Comparison of ENCODE assay signal across 18 cellular contexts in genomic region chr1:54112969-54113368, GRCh38. TPM values are rescaled to one million over a fixed set of nuclear protein-coding genes. Genes with fewer than 3 reads are reported as not detected.
DNase-seq lines count a peak whose midpoint lies in the region; ATAC-seq, FAIRE-seq and TF ChIP-seq lines count a peak whose summit lies in the region.
"Had no signal": no experiment of that assay in that cellular context is flagged by ENCODE, and none has a peak within 500 bp of the region (broad histone marks: within the 10 kb centered on the region; RNA-seq: fewer than 3 reads in every experiment).

No MANE protein-coding gene starts in this region.

- WGBS in right lobe of liver (ENCODE audit: insufficient coverage, low coverage, low lambda C conversion rate, missing lambda C conversion rate) = 52% methylated on average over 5 of the region's 5 CpGs
- 71% methylated on average over 5 of the region's 5 CpGs for WGBS in HepG2 (ENCODE audit: low lambda C conversion rate)
- WGBS in spleen, 5 donors = 54 to 72% (median 68%) methylated on average over 5 of the region's 5 CpGs

- H3K9ac ChIP-seq in HepG2 (ENCODE audit: insufficient read depth, low read depth, low read length) = no peak overlapping the region

- no peak for FAIRE-seq in HepG2 (lab: Jason Lieb, UNC)
- FAIRE-seq: A204.1, GM12891, HTR-8/SVneo had no signal

- POLR2A ChIA-PET in HepG2 (lab: Yijun Ruan, JAX) = no interaction called here

- H3K9me3 ChIP-seq in right lobe of liver = no peaks in the 10 kb centered on the region
- H3K9me3 ChIP-seq in HepG2 (ENCODE audit: low read length) = no peaks in the 10 kb centered on the region
- H3K9me3 ChIP-seq in mucosa of descending colon = no peaks in the 10 kb centered on the region
- no peaks in the 10 kb centered on the region for H3K9me3 ChIP-seq in spleen
- H3K9me3 ChIP-seq: HAP-1 had no signal

- no peak for TF ChIP-seq CTCF in right lobe of liver (IDR thresholded peaks at IDR 0.05)
- no peak for TF ChIP-seq CTCF in HepG2 (CRISPR knock-in tag; IDR thresholded peaks at IDR 0.05)
- no peak for TF ChIP-seq CTCF in mucosa of descending colon (IDR thresholded peaks at IDR 0.05)
- TF ChIP-seq CTCF in spleen (IDR thresholded peaks at IDR 0.05 in 8 of 11, conservative IDR thresholded peaks at IDR 0.05 in 3 of 11) = no peak

- DNase-seq in right lobe of liver (no peak), HepG2 (ENCODE audit: low spot score) (no peak), islet precursor cell (peak; percentile 48), mucosa of descending colon (no peak), spleen (no peak), RPMI8226 (no peak), NCI-H1092 (lab: John Stamatoyannopoulos, UW) (no peak)
- DNase-seq: CD4-positive, alpha-beta memory T cell; DMS79 had no signal

- no peak overlapping the region for H3K27ac ChIP-seq in right lobe of liver
- H3K27ac ChIP-seq in HepG2 (ENCODE audit: extremely low read length, insufficient read depth, low read length) = no peak overlapping the region
- peak overlapping the region in 7 of 8 donors; percentile 16 to 72 (median 53) for H3K27ac ChIP-seq in spleen
- H3K27ac ChIP-seq: C4-2B had no signal

- H3K4me1 ChIP-seq in right lobe of liver = no peaks in the 10 kb centered on the region
- peaks cover 18% of the 10 kb centered on the region; the same call in 1 of the 2 replicates for H3K4me1 ChIP-seq in HepG2 (ENCODE audit: insufficient read depth, low read length)
- no peaks in the 10 kb centered on the region for H3K4me1 ChIP-seq in mucosa of descending colon (ENCODE audit: low read depth)
- peaks cover 0 to 20% (median 12%) of the 10 kb centered on the region in 6 donors for H3K4me1 ChIP-seq in spleen
- H3K4me1 ChIP-seq: HAP-1 had no signal

- in situ Hi-C loops in HepG2 (cut with HindIII; ENCODE audit: extremely low pct_ligation_motif_present, low pct_unique_long_range_greater_than_20kb) = no loop called here

- no peak for TF ChIP-seq RAD21 in HepG2 (CRISPR knock-in tag; IDR thresholded peaks at IDR 0.05)

- TF ChIP-seq EP300 in HepG2 (IDR thresholded peaks at IDR 0.05; ENCODE audit: low read depth in 2 of 2, low read length in 2 of 2) = no peak
- TF ChIP-seq EP300 in HepG2 (CRISPR knock-in tag; IDR thresholded peaks at IDR 0.05; ENCODE audit: borderline replicate concordance) = no peak

- H3K4me3 ChIP-seq in right lobe of liver (no peak overlapping the region), HepG2 (replicated peaks in 1 of 3; ENCODE audit: insufficient read depth in 1 of 3, low read depth in 2 of 3, low read length in 3 of 3) (no peak overlapping the region), mucosa of descending colon (no peak overlapping the region), spleen (no peak overlapping the region)
- H3K4me3 ChIP-seq: GM23338, HAP-1 had no signal

- no peaks in the 10 kb centered on the region for H4K20me1 ChIP-seq in HepG2 (ENCODE audit: insufficient read depth, low read length)

- H3K27me3 ChIP-seq in right lobe of liver = no peaks in the 10 kb centered on the region
- no peaks in the 10 kb centered on the region; a peak in 1 of 5 replicates for H3K27me3 ChIP-seq in HepG2 (ENCODE audit: control insufficient read depth in 1 of 2, insufficient read depth in 2 of 2, low read length in 2 of 2)
- no peaks in the 10 kb centered on the region for H3K27me3 ChIP-seq in spleen (replicated peaks in 1 of 7)

- H2AFZ ChIP-seq in HepG2 (ENCODE audit: low read length) = no peak overlapping the region
- H2AFZ ChIP-seq: GM23338 had no signal

- TF ChIP-seq POLR2A in right lobe of liver (IDR thresholded peaks at IDR 0.05) = no peak
- no peak for TF ChIP-seq POLR2A in HepG2 (IDR thresholded peaks at IDR 0.05; ENCODE audit: insufficient read depth in 1 of 2, low read depth in 2 of 2, low read length in 2 of 2)
- no peak for TF ChIP-seq POLR2A in spleen (IDR thresholded peaks at IDR 0.05)
- no peak for TF ChIP-seq POLR2A in GM18505 (IDR thresholded peaks at IDR 0.05; ENCODE audit: borderline replicate concordance, extremely low read depth, insufficient read depth, insufficient read length)

- CTCF ChIA-PET in HepG2 (lab: Yijun Ruan, JAX; ENCODE audit: low intra/inter-chr PET ratio, low total read pairs) = no interaction called here

- no peak overlapping the region for H3K4me2 ChIP-seq in HepG2 (ENCODE audit: low read depth, low read length)
- H3K4me2 ChIP-seq: GM23338 had no signal

- intact Hi-C loops in right lobe of liver (cut with DNase I) (no loop called here), HepG2 (cut with micrococcal nuclease; ENCODE audit: unreplicated experiment) (no loop called here), mucosa of descending colon (cut with DNase I, micrococcal nuclease) (no loop called here), spleen (cut with DNase I; ENCODE audit: low total_unique reads) (no loop called here)

- ATAC-seq in right lobe of liver (peak in 3 of 4 donors; percentile 16 to 37 (median 19)), HepG2 (no peak), mucosa of descending colon (peak; percentile 28), GM18505 (IDR thresholded peaks at IDR 0.05; ENCODE audit: unreplicated experiment) (no peak)
- ATAC-seq: GM23338 had no signal

- H3K36me3 ChIP-seq in right lobe of liver = no peaks in the 10 kb centered on the region
- H3K36me3 ChIP-seq in HepG2 (replicated peaks in 1 of 2; ENCODE audit: control insufficient read depth in 1 of 2, insufficient read depth in 2 of 2, low read length in 2 of 2) = no peaks in the 10 kb centered on the region
- H3K36me3 ChIP-seq in mucosa of descending colon (ENCODE audit: low read depth) = no peaks in the 10 kb centered on the region
- H3K36me3 ChIP-seq in spleen = no peaks in the 10 kb centered on the region
- H3K36me3 ChIP-seq: HAP-1 had no signal

- no peaks in the 10 kb centered on the region for H3K79me2 ChIP-seq in HepG2 (ENCODE audit: insufficient read depth, low read length)

- BruUV-seq in HepG2 (replicated peaks; lab: Mats Ljungman, UMichigan) = no TSS peak

RNA-seq across cellular contexts. Expression of gene CDCP2, which starts 39.8 kb away (rescaled TPM):
- total RNA-seq in right lobe of liver (not detected), HepG2 (2016; rRNA removed; fragmentation: Illumina TruSeq; extraction: Trizol) (not detected in 2 replicates), mucosa of descending colon (under 1 TPM in 2 of 3 donors, not detected in 1; 0.09 to 0.26 TPM), spleen (1 to 10 TPM in 2 of 7 donors, under 1 TPM in 5; 0.23 to 1.6 (median 0.85) TPM)
- not detected in 2 replicates for total RNA-seq in HepG2 (2016; cell fraction: cytosol; rRNA removed; fragmentation: Illumina TruSeq; extraction: Trizol; ENCODE audit: low read depth)
- total RNA-seq in HepG2 (2016; cell fraction: insoluble cytoplasmic fraction; rRNA removed; fragmentation: Illumina TruSeq; extraction: Trizol) = not detected in 2 replicates
- total RNA-seq in HepG2 (2016; cell fraction: membrane; rRNA removed; fragmentation: Illumina TruSeq; extraction: Trizol) = not detected in 2 replicates
- total RNA-seq in HepG2 (2016; cell fraction: nucleus; rRNA removed; fragmentation: Illumina TruSeq; extraction: Trizol) = not detected in 2 replicates
- polyA plus RNA-seq in HepG2 (2011; rRNA removed) (0.03 TPM in 1 of 2 replicates, not detected in the other), spleen (not detected)
- polyA plus RNA-seq in HepG2 (2011; cell fraction: cytosol; rRNA removed) = not detected in 2 replicates
- not detected in 2 replicates for polyA plus RNA-seq in HepG2 (2011; cell fraction: nucleus; rRNA removed)
- polyA plus RNA-seq in HepG2 (2012) = not detected in 2 replicates
- not detected in 2 replicates for polyA plus RNA-seq in HepG2 (2016; cell fraction: cytosol; fragmentation: Illumina TruSeq; extraction: Trizol; ENCODE audit: low read depth)
- not detected in 2 replicates for polyA plus RNA-seq in HepG2 (2016; cell fraction: insoluble cytoplasmic fraction; fragmentation: Illumina TruSeq; extraction: Trizol; ENCODE audit: low read depth)
- not detected in 2 replicates for polyA plus RNA-seq in HepG2 (2016; cell fraction: membrane; fragmentation: Illumina TruSeq; extraction: Trizol; ENCODE audit: low read depth)
- not detected in 2 replicates for polyA plus RNA-seq in HepG2 (2016; cell fraction: nucleus; fragmentation: Illumina TruSeq; extraction: Trizol; ENCODE audit: insufficient read depth, low read depth)
- polyA minus RNA-seq in HepG2 (2011; rRNA and poly(A)+ RNA removed; ENCODE audit: low replicate concordance) = not detected in 2 replicates
- polyA minus RNA-seq in HepG2 (2011; cell fraction: cytosol; rRNA and poly(A)+ RNA removed) = not detected in 2 replicates
- polyA minus RNA-seq in HepG2 (2011; cell fraction: nucleus; rRNA and poly(A)+ RNA removed) = not detected in 2 replicates
- total RNA-seq: B cell, G401, GM23338 had no signal
- polyA plus RNA-seq: CD4-positive, alpha-beta memory T cell; GM23338 had no signal

RNA-seq across cellular contexts. Expression of gene TCEANC2, which starts 59.6 kb away (rescaled TPM):
- total RNA-seq in right lobe of liver = 1 to 10 TPM; 1.2 to 2.9 (median 1.8) TPM
- total RNA-seq in HepG2 (2016; rRNA removed; fragmentation: Illumina TruSeq; extraction: Trizol) = 5.0 and 6.1 TPM in 2 replicates
- total RNA-seq in HepG2 (2016; cell fraction: cytosol; rRNA removed; fragmentation: Illumina TruSeq; extraction: Trizol; ENCODE audit: low read depth) = 0.51 and 0.88 TPM in 2 replicates
- 4.8 and 6.8 TPM in 2 replicates for total RNA-seq in HepG2 (2016; cell fraction: insoluble cytoplasmic fraction; rRNA removed; fragmentation: Illumina TruSeq; extraction: Trizol)
- 1.6 and 1.8 TPM in 2 replicates for total RNA-seq in HepG2 (2016; cell fraction: membrane; rRNA removed; fragmentation: Illumina TruSeq; extraction: Trizol)
- 2.0 and 3.7 TPM in 2 replicates for total RNA-seq in HepG2 (2016; cell fraction: nucleus; rRNA removed; fragmentation: Illumina TruSeq; extraction: Trizol)
- polyA plus RNA-seq in HepG2 (2011; rRNA removed) = 3.6 and 3.8 TPM in 2 replicates
- 2.2 and 2.3 TPM in 2 replicates for polyA plus RNA-seq in HepG2 (2011; cell fraction: cytosol; rRNA removed)
- polyA plus RNA-seq in HepG2 (2011; cell fraction: nucleus; rRNA removed) = 3.6 and 4.3 TPM in 2 replicates
- 1.6 and 2.4 TPM in 2 replicates for polyA plus RNA-seq in HepG2 (2012)
- 0.37 and 0.94 TPM in 2 replicates for polyA plus RNA-seq in HepG2 (2016; cell fraction: cytosol; fragmentation: Illumina TruSeq; extraction: Trizol; ENCODE audit: low read depth)
- 5.2 and 8.7 TPM in 2 replicates for polyA plus RNA-seq in HepG2 (2016; cell fraction: insoluble cytoplasmic fraction; fragmentation: Illumina TruSeq; extraction: Trizol; ENCODE audit: low read depth)
- 1.3 and 1.5 TPM in 2 replicates for polyA plus RNA-seq in HepG2 (2016; cell fraction: membrane; fragmentation: Illumina TruSeq; extraction: Trizol; ENCODE audit: low read depth)
- 3.7 and 5.4 TPM in 2 replicates for polyA plus RNA-seq in HepG2 (2016; cell fraction: nucleus; fragmentation: Illumina TruSeq; extraction: Trizol; ENCODE audit: insufficient read depth, low read depth)
- polyA minus RNA-seq in HepG2 (2011; rRNA and poly(A)+ RNA removed; ENCODE audit: low replicate concordance) = 4.6 and 9.1 TPM in 2 replicates
- polyA minus RNA-seq in HepG2 (2011; cell fraction: cytosol; rRNA and poly(A)+ RNA removed) = 1.5 and 2.2 TPM in 2 replicates
- polyA minus RNA-seq in HepG2 (2011; cell fraction: nucleus; rRNA and poly(A)+ RNA removed) = 4.4 and 5.6 TPM in 2 replicates
- total RNA-seq in mucosa of descending colon = 1 to 10 TPM; 4.5 to 8.6 (median 6.0) TPM
- 10 to 100 TPM in 2 of 7 donors, 1 to 10 TPM in 5; 4.9 to 12.7 (median 6.8) TPM for total RNA-seq in spleen
- 1 to 10 TPM; 1.9 to 2.7 (median 2.7) TPM for polyA plus RNA-seq in spleen

RNA-seq across cellular contexts. Expression of gene TMEM59, which starts 60.0 kb away (rescaled TPM):
- total RNA-seq in right lobe of liver = 100 to 1,000 TPM; 133 to 379 (median 280) TPM
- 98.2 and 147 TPM in 2 replicates for total RNA-seq in HepG2 (2016; rRNA removed; fragmentation: Illumina TruSeq; extraction: Trizol)
- total RNA-seq in HepG2 (2016; cell fraction: cytosol; rRNA removed; fragmentation: Illumina TruSeq; extraction: Trizol; ENCODE audit: low read depth) = 69.6 and 74.1 TPM in 2 replicates
- total RNA-seq in HepG2 (2016; cell fraction: insoluble cytoplasmic fraction; rRNA removed; fragmentation: Illumina TruSeq; extraction: Trizol) = 103 and 155 TPM in 2 replicates
- total RNA-seq in HepG2 (2016; cell fraction: membrane; rRNA removed; fragmentation: Illumina TruSeq; extraction: Trizol) = 71.1 and 72.1 TPM in 2 replicates
- total RNA-seq in HepG2 (2016; cell fraction: nucleus; rRNA removed; fragmentation: Illumina TruSeq; extraction: Trizol) = 118 and 122 TPM in 2 replicates
- 354 and 363 TPM in 2 replicates for polyA plus RNA-seq in HepG2 (2011; rRNA removed)
- 200 and 292 TPM in 2 replicates for polyA plus RNA-seq in HepG2 (2011; cell fraction: cytosol; rRNA removed)
- polyA plus RNA-seq in HepG2 (2011; cell fraction: nucleus; rRNA removed) = 51.7 and 67.8 TPM in 2 replicates
- 215 and 233 TPM in 2 replicates for polyA plus RNA-seq in HepG2 (2012)
- 60.3 and 66.9 TPM in 2 replicates for polyA plus RNA-seq in HepG2 (2016; cell fraction: cytosol; fragmentation: Illumina TruSeq; extraction: Trizol; ENCODE audit: low read depth)
- 85.0 and 92.7 TPM in 2 replicates for polyA plus RNA-seq in HepG2 (2016; cell fraction: insoluble cytoplasmic fraction; fragmentation: Illumina TruSeq; extraction: Trizol; ENCODE audit: low read depth)
- 53.7 and 61.9 TPM in 2 replicates for polyA plus RNA-seq in HepG2 (2016; cell fraction: membrane; fragmentation: Illumina TruSeq; extraction: Trizol; ENCODE audit: low read depth)
- 154 and 158 TPM in 2 replicates for polyA plus RNA-seq in HepG2 (2016; cell fraction: nucleus; fragmentation: Illumina TruSeq; extraction: Trizol; ENCODE audit: insufficient read depth, low read depth)
- polyA minus RNA-seq in HepG2 (2011; rRNA and poly(A)+ RNA removed; ENCODE audit: low replicate concordance) = 163 and 204 TPM in 2 replicates
- 93.6 and 117 TPM in 2 replicates for polyA minus RNA-seq in HepG2 (2011; cell fraction: cytosol; rRNA and poly(A)+ RNA removed)
- 36.6 and 61.8 TPM in 2 replicates for polyA minus RNA-seq in HepG2 (2011; cell fraction: nucleus; rRNA and poly(A)+ RNA removed)
- total RNA-seq in mucosa of descending colon = 1,000 to 10,000 TPM in 1 of 3 donors, 100 to 1,000 TPM in 2; 557 to 1,169 (median 749) TPM
- total RNA-seq in spleen = 100 to 1,000 TPM; 215 to 295 (median 231) TPM
- 100 to 1,000 TPM in 2 of 3 donors, 10 to 100 TPM in 1; 73.1 to 119 (median 111) TPM for polyA plus RNA-seq in spleen

Comparison
In these comparisons a context has a peak if more than half of its experiments do, and no peak if none do; other contexts are left out.
1. ATAC-seq: peak in right lobe of liver (3 of 4) and mucosa of descending colon (single experiment); none in HepG2 (single experiment) and GM18505 (single experiment).
2. H3K27ac ChIP-seq: peak in spleen (7 of 8); none in right lobe of liver (0 of 3) and HepG2 (single experiment).